Comparison of ENCODE assay signal across 8 cellular contexts in the genomic region with DNA sequence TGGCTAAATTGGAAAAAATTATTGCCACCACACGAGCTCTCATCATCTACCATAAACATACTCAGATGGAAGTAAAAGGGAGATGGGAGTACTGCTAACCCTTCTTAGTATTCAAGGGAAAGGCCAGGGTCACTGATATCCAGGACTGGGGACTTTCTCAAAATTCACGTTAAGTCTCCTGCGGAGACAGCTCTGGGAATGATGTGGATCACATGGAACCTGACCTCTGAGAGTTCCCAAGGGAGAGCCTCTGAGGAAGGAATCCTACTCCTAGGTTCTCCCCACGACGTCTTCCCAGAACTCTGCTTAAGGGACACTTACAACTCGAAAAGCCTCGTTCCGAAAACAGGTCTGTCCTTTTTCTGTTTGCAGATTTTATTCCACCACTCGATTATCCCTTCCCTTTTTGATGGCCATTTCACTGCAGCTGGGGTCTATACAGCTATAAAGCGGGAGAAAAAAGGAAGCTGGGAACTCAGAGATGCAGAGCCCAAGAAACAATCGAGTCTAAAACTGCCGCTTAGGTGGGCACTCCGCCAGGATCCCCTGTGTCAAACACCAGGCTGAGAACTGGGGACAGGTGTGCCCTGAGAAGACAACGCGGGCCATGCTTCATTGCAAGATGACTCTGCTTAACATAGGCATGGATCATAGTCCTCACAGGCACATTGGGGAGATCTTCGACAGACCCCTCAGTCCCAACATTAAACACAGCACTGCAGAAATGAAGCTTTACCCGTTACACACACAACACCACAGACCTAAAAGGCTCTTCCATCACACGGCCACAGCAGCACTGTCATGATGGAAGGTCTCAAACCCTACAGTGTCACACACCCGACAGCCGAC. TPM values are rescaled to one million over a fixed set of nuclear protein-coding genes. Genes with fewer than 3 reads are reported as not detected.
A peak's percentile ranks its signal among the peaks of the same experiment; 100 is the strongest.
DNase-seq lines count a peak whose midpoint lies in the region; ATAC-seq and TF ChIP-seq lines count a peak whose summit lies in the region.

No MANE protein-coding gene starts in this region.

- in situ Hi-C loops in Caki2 (cut with HindIII; ENCODE audit: low pct_unique_long_range_greater_than_20kb, low sequenced_read_pairs) = no loop called here

- H3K9me3 Mint-ChIP-seq in neural progenitor cell = peaks cover 64% of the 10 kb centered on the region

- H3K4me1 Mint-ChIP-seq in neural progenitor cell = peaks cover 16% of the 10 kb centered on the region

- no peaks in the 10 kb centered on the region for H3K9me2 ChIP-seq in SU-DHL-6 (replicated peaks; ENCODE audit: insufficient read depth, low read length)

- H3K27me3 ChIP-seq in SU-DHL-6 (ENCODE audit: low read length) (no peaks in the 10 kb centered on the region), neural progenitor cell (no peaks in the 10 kb centered on the region)

- peaks cover 55% of the 10 kb centered on the region for H3K36me3 Mint-ChIP-seq in neural progenitor cell

- peak overlapping the region; percentile 80 for H3K27ac Mint-ChIP-seq in neural progenitor cell

- H3K27me3 Mint-ChIP-seq in neural progenitor cell (ENCODE audit: insufficient read depth, low read depth) = peaks cover 20% of the 10 kb centered on the region

- H3K9me3 ChIP-seq in SU-DHL-6 (ENCODE audit: insufficient read depth, low read length) = peaks cover 1% of the 10 kb centered on the region; the same call in 1 of the 2 replicates
- peaks cover 13% of the 10 kb centered on the region for H3K9me3 ChIP-seq in neural progenitor cell (ENCODE audit: low read depth)

- H3K4me3 ChIP-seq in SU-DHL-6 (ENCODE audit: insufficient read depth, low read length, poor library complexity, severe bottlenecking) = peak overlapping the region; percentile 76
- peak overlapping the region; percentile 93 for H3K4me3 ChIP-seq in neural progenitor cell

- peaks cover 7% of the 10 kb centered on the region for H3K4me1 ChIP-seq in neural progenitor cell

- peak overlapping the region; percentile 76 for H3K4me2 ChIP-seq in SU-DHL-6 (ENCODE audit: low read depth, low read length, poor library complexity, severe bottlenecking)
- peak overlapping the region; percentile 82 for H3K4me2 ChIP-seq in neural progenitor cell

- DNase-seq in Caki2 (ENCODE audit: low read depth) = peak; percentile 8
- peak; percentile 16 for DNase-seq in fibroblast of peridontal ligament (ENCODE audit: extremely low read depth)
- DNase-seq in neural progenitor cell (ENCODE audit: low spot score) = peak; percentile 19
- no peak for DNase-seq in NOMO-1 (lab: John Stamatoyannopoulos, UW; ENCODE audit: unreplicated experiment in 2 of 2)
- DNase-seq in NCI-H1048 (lab: John Stamatoyannopoulos, UW) = no peak

- TF ChIP-seq CTCF in SU-DHL-6 (IDR thresholded peaks at IDR 0.05; ENCODE audit: insufficient read depth, low read length, poor library complexity, severe bottlenecking) (no peak), neural progenitor cell (IDR thresholded peaks at IDR 0.05) (no peak)

- H3K27ac ChIP-seq in SU-DHL-6 (ENCODE audit: low read depth, low read length) (no peak overlapping the region), neural progenitor cell (no peak overlapping the region)

- H3K36me3 ChIP-seq in SU-DHL-6 (ENCODE audit: low read length) (peaks cover 36% of the 10 kb centered on the region), neural progenitor cell (peaks cover 23% of the 10 kb centered on the region)

- H2AFZ ChIP-seq in SU-DHL-6 (ENCODE audit: low read depth, low read length, severe bottlenecking) (peak overlapping the region; percentile 75), neural progenitor cell (replicated peaks) (peak overlapping the region; percentile 95)

- peaks cover 34% of the 10 kb centered on the region for H3K79me2 ChIP-seq in SU-DHL-6 (ENCODE audit: insufficient read depth, low read length)
- peaks cover 42% of the 10 kb centered on the region for H3K79me2 ChIP-seq in neural progenitor cell (ENCODE audit: low read depth)

- H4K20me1 ChIP-seq in SU-DHL-6 (ENCODE audit: low read depth, low read length) (no peaks in the 10 kb centered on the region), neural progenitor cell (ENCODE audit: low read depth) (no peaks in the 10 kb centered on the region)

- H3K9ac ChIP-seq in SU-DHL-6 (ENCODE audit: low read length) (peak overlapping the region; percentile 80), neural progenitor cell (peak overlapping the region; percentile 72)

- peak overlapping the region; percentile 98 for H3K4me3 Mint-ChIP-seq in neural progenitor cell

- peak; percentile 1 for ATAC-seq in HG02642 (IDR thresholded peaks at IDR 0.05; ENCODE audit: poor library complexity, unreplicated experiment)
- ATAC-seq in HG02885 (IDR thresholded peaks at IDR 0.05; ENCODE audit: poor library complexity, unreplicated experiment) = no peak

- H3F3A ChIP-seq in SU-DHL-6 (ENCODE audit: insufficient read depth) (no peaks in the 10 kb centered on the region), neural progenitor cell (ENCODE audit: low read depth) (no peaks in the 10 kb centered on the region)

RNA-seq across cellular contexts. Expression of a gene that starts 0.8 kb away (rescaled TPM):
- 5.9 and 6.8 TPM in 2 replicates for total RNA-seq in Caki2 (2014; rRNA removed; shearing (Covaris generic); ENCODE audit: low replicate concordance)
- total RNA-seq in neural progenitor cell (ENCODE audit: low replicate concordance) = 26.9 and 27.7 TPM in 2 replicates

RNA-seq across cellular contexts. Expression of a gene that starts 20.0 kb away (rescaled TPM):
- total RNA-seq in Caki2 (2014; rRNA removed; shearing (Covaris generic); ENCODE audit: low replicate concordance) = 3.9 and 19.2 TPM in 2 replicates
- total RNA-seq in neural progenitor cell (ENCODE audit: low replicate concordance) = 13.6 and 13.8 TPM in 2 replicates

Comparison
In these comparisons a context has a peak if more than half of its experiments do, and no peak if none do; other contexts are left out.
1. DNase-seq: peak in Caki2 (single experiment), fibroblast of peridontal ligament (single experiment) and neural progenitor cell (single experiment); none in NOMO-1 (0 of 2) and NCI-H1048 (single experiment).